13 cellular contexts compared by ENCODE assay signal in genomic region chr10:14617850-14618249, GRCh38.
DNase-seq lines count a peak whose midpoint lies in the region; ATAC-seq and TF ChIP-seq lines count a peak whose summit lies in the region.
"Had no signal": no experiment of that assay in that cellular context is flagged by ENCODE, and none has a peak within 500 bp of the region (broad histone marks: within the 10 kb centered on the region; RNA-seq: fewer than 3 reads in every experiment).

No MANE protein-coding gene starts in this region.

- peak; percentile 40 for ATAC-seq in activated naive CD8-positive, alpha-beta T cell treated with anti-CD3 and anti-CD28 coated beads, Interleukin-2, amount 50 U/mL, for 24 hours
- peak; percentile 43 to 75 (median 56) for ATAC-seq in right lobe of liver
- no peak for ATAC-seq in HG02678 (IDR thresholded peaks at IDR 0.05; ENCODE audit: unreplicated experiment)
- ATAC-seq in T-helper 17 cell = no peak
- ATAC-seq: gastroesophageal sphincter had no signal

- intact Hi-C loops in right lobe of liver (cut with DNase I) = no loop called here

- TF ChIP-seq POLR2A in right lobe of liver (IDR thresholded peaks at IDR 0.05) = no peak

- H3K36me3 ChIP-seq in BJ (ENCODE audit: control insufficient read depth, insufficient read depth, low read length) = no peaks in the 10 kb centered on the region
- H3K36me3 ChIP-seq in right lobe of liver = no peaks in the 10 kb centered on the region
- H3K36me3 ChIP-seq: gastroesophageal sphincter, thyroid gland had no signal

- no peaks in the 10 kb centered on the region for H3K36me3 Mint-ChIP-seq in activated naive CD8-positive, alpha-beta T cell treated with anti-CD3 and anti-CD28 coated beads, Interleukin-2, amount 50 U/mL, for 24 hours (ENCODE audit: low read depth)
- H3K36me3 Mint-ChIP-seq in T-helper 17 cell (ENCODE audit: low read depth) = no peaks in the 10 kb centered on the region

- H3K4me3 ChIP-seq in BJ (ENCODE audit: low read depth, low read length) (no peak overlapping the region), right lobe of liver (no peak overlapping the region)
- H3K4me3 ChIP-seq: gastroesophageal sphincter, thyroid gland had no signal

- H3K27ac ChIP-seq in right lobe of liver = no peak overlapping the region
- H3K27ac ChIP-seq: gastroesophageal sphincter, thyroid gland had no signal

- in situ Hi-C loops in KBM-7 (cut with MboI; ENCODE audit: low pct_unique_long_range_greater_than_20kb, low sequenced_read_pairs) = no loop called here

- H3K4me1 Mint-ChIP-seq in activated naive CD8-positive, alpha-beta T cell treated with anti-CD3 and anti-CD28 coated beads, Interleukin-2, amount 50 U/mL, for 24 hours = peaks cover 28% of the 10 kb centered on the region
- H3K4me1 Mint-ChIP-seq in T-helper 17 cell = peaks cover 25% of the 10 kb centered on the region

- 63% methylated on average over 4 of the region's 4 CpGs for WGBS in right lobe of liver (ENCODE audit: insufficient coverage, low coverage, low lambda C conversion rate, missing lambda C conversion rate)

- peaks cover 0 to 12% (median 2%) of the 10 kb centered on the region in 4 donors for H3K4me1 ChIP-seq in right lobe of liver
- H3K4me1 ChIP-seq: thyroid gland had no signal

- H3K27ac Mint-ChIP-seq in activated naive CD8-positive, alpha-beta T cell treated with anti-CD3 and anti-CD28 coated beads, Interleukin-2, amount 50 U/mL, for 24 hours = no peak overlapping the region
- no peak overlapping the region for H3K27ac Mint-ChIP-seq in T-helper 17 cell

- H3K27me3 ChIP-seq in BJ (ENCODE audit: control insufficient read depth, insufficient read depth, low read length) (no peaks in the 10 kb centered on the region), right lobe of liver (no peaks in the 10 kb centered on the region)
- H3K27me3 ChIP-seq: gastroesophageal sphincter, thyroid gland had no signal

- TF ChIP-seq CTCF in BJ (IDR thresholded peaks at IDR 0.05; ENCODE audit: insufficient read depth, low read depth, low read length) (peak; percentile 40; the same call in 1 of the 2 replicates), right lobe of liver (IDR thresholded peaks at IDR 0.05) (peak in 2 of 4 donors; percentile 9 to 22)

- no peak overlapping the region for H3K4me3 Mint-ChIP-seq in activated naive CD8-positive, alpha-beta T cell treated with anti-CD3 and anti-CD28 coated beads, Interleukin-2, amount 50 U/mL, for 24 hours
- H3K4me3 Mint-ChIP-seq in T-helper 17 cell = no peak overlapping the region

- H3K9me3 ChIP-seq in right lobe of liver = no peaks in the 10 kb centered on the region
- no peaks in the 10 kb centered on the region for H3K9me3 ChIP-seq in T-helper 17 cell (ENCODE audit: control insufficient read depth, low read length, poor library complexity, severe bottlenecking)
- H3K9me3 ChIP-seq: gastroesophageal sphincter, thyroid gland had no signal

- no peaks in the 10 kb centered on the region for H3K9me3 Mint-ChIP-seq in activated naive CD8-positive, alpha-beta T cell treated with anti-CD3 and anti-CD28 coated beads, Interleukin-2, amount 50 U/mL, for 24 hours

- CTCF ChIA-PET in BJ (lab: Yijun Ruan, JAX) = interaction anchor here (1.0 kb wide), 1 partner anchor 16 kb away, joined by 3 read pairs; no protein-coding TSS in a partner anchor

- DNase-seq in BJ (ENCODE audit: low read depth) (no peak), KBM-7 (peak; percentile 50), right lobe of liver (no peak), ureter (ENCODE audit: low spot score) (no peak), T-helper 17 cell (no peak), foreskin melanocyte (no peak)
- no peak for DNase-seq in activated naive CD8-positive, alpha-beta T cell treated with anti-CD3 and anti-CD28 coated beads, Interleukin-2, amount 50 U/mL, for 24 hours
- DNase-seq: activated CD4-positive, alpha-beta T cell treated with anti-CD3 and anti-CD28 coated beads, Interleukin-2, amount 50 U/mL, for 1 hour; anterior cingulate cortex; NCI-H1092 treated with DMSO at 0.1 percent for 48 hours; thyroid gland had no signal

- POLR2A ChIA-PET in BJ (lab: Charles Lee) = no interaction called here

- no peaks in the 10 kb centered on the region for H3K27me3 Mint-ChIP-seq in activated naive CD8-positive, alpha-beta T cell treated with anti-CD3 and anti-CD28 coated beads, Interleukin-2, amount 50 U/mL, for 24 hours
- no peaks in the 10 kb centered on the region for H3K27me3 Mint-ChIP-seq in T-helper 17 cell

Comparison
In these comparisons a context has a peak if more than half of its experiments do, and no peak if none do; other contexts are left out.
1. ATAC-seq: peak in activated naive CD8-positive, alpha-beta T cell treated with anti-CD3 and anti-CD28 coated beads, Interleukin-2, amount 50 U/mL, for 24 hours (single experiment) and right lobe of liver (4 of 4); none in HG02678 (single experiment) and T-helper 17 cell (single experiment).